In the genomic region with DNA sequence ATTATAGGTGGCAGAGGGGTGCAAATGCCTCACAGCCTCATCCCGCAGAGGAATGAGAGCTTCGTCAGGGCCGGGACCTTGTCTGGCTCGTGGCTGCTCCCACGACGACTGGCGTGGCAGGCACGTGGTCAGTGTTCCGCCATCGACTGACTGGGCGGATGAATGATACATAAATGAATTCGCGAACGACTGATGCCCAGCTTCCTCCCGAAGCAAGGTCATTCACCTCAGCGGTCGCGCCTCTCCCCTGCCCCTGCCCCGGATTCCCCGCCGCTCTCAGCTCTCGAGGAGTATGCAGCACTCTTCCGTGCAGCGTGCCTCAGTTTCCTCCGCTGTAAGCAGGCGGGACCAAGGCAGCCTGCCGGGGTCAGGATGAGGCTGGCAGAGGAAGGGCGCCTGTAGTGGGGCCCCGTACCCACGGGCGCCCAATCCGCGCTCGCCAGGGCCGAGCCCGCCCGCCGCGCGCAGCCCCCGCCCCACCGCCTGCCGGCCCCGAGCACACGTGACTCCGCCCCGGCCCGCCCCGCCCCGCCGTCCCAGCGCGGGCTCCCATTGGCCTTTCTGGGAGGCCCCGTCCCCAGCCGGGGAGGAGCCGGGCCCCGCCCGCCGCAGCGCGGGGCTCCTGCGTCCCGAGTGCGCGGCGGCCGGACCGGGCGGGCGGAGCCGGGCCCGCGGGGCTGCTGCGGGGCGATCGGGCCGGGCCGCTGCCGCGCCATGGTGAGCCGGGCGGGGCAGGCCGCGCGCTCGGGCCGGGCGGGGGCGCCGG, we compare ENCODE assay signal across 8 cellular contexts. TPM values are rescaled to one million over a fixed set of nuclear protein-coding genes. Genes with fewer than 3 reads are reported as not detected.
DNase-seq lines count a peak whose midpoint lies in the region; TF ChIP-seq lines count a peak whose summit lies in the region.

A gene (plus strand): TSS at position 632 of the 766 bp plus-strand sequence. CDS start 7,605 bp downstream, outside the sequence.

- no peak for TF ChIP-seq POLR2A in NB4 (IDR thresholded peaks at IDR 0.05; ENCODE audit: extremely low read depth, insufficient read length)

- TF ChIP-seq CTCF in NB4 (IDR thresholded peaks at IDR 0.05; ENCODE audit: low read depth, low read length) (no peak), right atrium auricular region (IDR thresholded peaks at IDR 0.05) (no peak)

- peak; percentile 82 for DNase-seq in ELR (ENCODE audit: low read depth)
- DNase-seq in HAP-1 (ENCODE audit: low spot score in 2 of 2), result peak; percentile 82 to 91
- DNase-seq in NB4 (ENCODE audit: low read depth), result peak; percentile 86
- peak; percentile 73 to 88 (median 80) for DNase-seq in T-helper 2 cell
- DNase-seq in amygdala (lab: John Stamatoyannopoulos, UW), result peak in 54 of 56 donors; percentile 25 to 90 (median 70)
- peak; percentile 79 for DNase-seq in right atrium auricular region (ENCODE audit: low spot score)
- DNase-seq in pulmonary artery endothelial cell (ENCODE audit: low read depth, low spot score), result peak; percentile 27
- DNase-seq in ureter (ENCODE audit: low spot score), result peak; percentile 89

- H3K4me3 ChIP-seq in HAP-1, result peak within 1 kb of the TSS; percentile 62
- H3K4me3 ChIP-seq in NB4 (ENCODE audit: low read depth, low read length), result peak within 1 kb of the TSS; percentile 32
- peak within 1 kb of the TSS; percentile 92 to 98 for H3K4me3 ChIP-seq in right atrium auricular region

- H3K4me1 ChIP-seq in HAP-1 (peaks cover 6% of the 10 kb centered on the region; the same call in 1 of the 2 replicates), right atrium auricular region (peaks cover 0 to 45% of the 10 kb centered on the region in 2 donors)

- in situ Hi-C loops in HAP-1 (cut with MboI; ENCODE audit: low sequenced_read_pairs), result no loop called here

- H3K27me3 ChIP-seq in HAP-1 (ENCODE audit: low read depth), result no peaks in the 10 kb centered on the region
- H3K27me3 ChIP-seq in right atrium auricular region, result no peaks in the 10 kb centered on the region

- no peaks in the 10 kb centered on the region for H3K36me3 ChIP-seq in HAP-1 (replicated peaks)
- no peaks in the 10 kb centered on the region for H3K36me3 ChIP-seq in right atrium auricular region

- H3K27ac ChIP-seq in right atrium auricular region, result peak within 1 kb of the TSS; percentile 90 to 91

- H3K9me3 ChIP-seq in HAP-1 (no peaks in the 10 kb centered on the region), right atrium auricular region (no peaks in the 10 kb centered on the region)

RNA-seq across cellular contexts. Expression of the gene that starts here (rescaled TPM):
- 10 to 100 TPM; 18.9 to 20.0 TPM for total RNA-seq in right atrium auricular region
- total RNA-seq in pulmonary artery endothelial cell, result 16.9 and 30.1 TPM in 2 replicates
- total RNA-seq in ureter, result 23.6 TPM

Comparison
In these comparisons a context has a peak if more than half of its experiments do, and no peak if none do; other contexts are left out.
1. Peak in every context shown above with its lines: DNase-seq, H3K4me3 ChIP-seq and H3K27ac ChIP-seq.
2. DNase-seq: peak in every context shown above with its lines; median percentile 89 in ureter; 86 in HAP-1; 86 in NB4; 82 in ELR; 80 in T-helper 2 cell; 79 in right atrium auricular region; 70 in amygdala; 27 in pulmonary artery endothelial cell.
3. H3K4me3 ChIP-seq: peak in every context shown above with its lines; median percentile 95 in right atrium auricular region; 62 in HAP-1; 32 in NB4.